1 cellular context compared by ENCODE assay signal in the genomic region with DNA sequence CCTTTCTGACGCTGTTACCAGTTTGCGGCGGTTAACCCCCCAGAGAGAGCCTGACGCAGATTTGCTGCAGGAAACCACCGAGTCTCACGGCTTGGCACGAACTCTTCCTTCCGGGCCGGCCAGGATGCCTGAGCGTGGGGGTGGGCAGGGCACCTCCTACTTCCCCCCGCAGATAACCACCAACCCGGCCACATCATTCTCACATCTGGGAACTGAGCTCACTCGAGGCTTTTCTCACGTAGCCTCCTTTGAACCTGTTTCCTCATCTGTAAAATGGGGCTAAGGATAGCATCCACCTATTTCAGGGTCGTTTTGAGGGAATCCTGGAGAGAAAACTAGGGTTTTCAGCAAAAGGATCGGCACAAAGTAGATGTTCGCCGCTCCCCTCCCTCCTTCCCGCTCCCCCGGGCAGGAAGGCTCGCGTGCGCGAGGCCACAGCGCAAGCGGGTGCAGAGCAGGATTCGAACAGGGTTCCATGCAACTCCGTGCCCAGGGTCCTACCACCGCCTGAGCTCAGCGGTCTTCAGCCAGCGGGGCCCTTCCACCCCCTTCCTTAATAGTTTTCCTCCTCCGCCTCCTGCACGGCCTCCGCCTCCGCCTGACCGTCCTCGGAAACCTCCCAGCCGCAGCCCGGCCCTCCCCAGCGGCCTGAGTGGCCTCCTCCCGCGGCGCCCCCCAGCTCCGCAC.
TF ChIP-seq lines count a peak whose summit lies in the region.

No MANE protein-coding gene starts in this region.

TF ChIP-seq in H1, 55 proteins besides CTCF, POLR2A, EP300 and RAD21:
- TF ChIP-seq SP1 (IDR thresholded peaks at IDR 0.05; ENCODE audit: low read depth, low read length) = no peak
- TF ChIP-seq ATF3 (IDR thresholded peaks at IDR 0.05; ENCODE audit: insufficient read depth, low read depth, low read length) = no peak
- TF ChIP-seq EZH2 (IDR thresholded peaks at IDR 0.05; ENCODE audit: low read depth, low read length, severe bottlenecking) = no peak
- TF ChIP-seq HDAC2 (IDR thresholded peaks at IDR 0.05; ENCODE audit: borderline replicate concordance in 1 of 2, low read depth in 2 of 2, low read length in 2 of 2) = peak in 1 of 2 experiments; percentile 30; a peak in 1 of 4 replicates
- peak; percentile 46; the same call in 1 of the 2 replicates for TF ChIP-seq PHF8 (conservative IDR thresholded peaks at IDR 0.05; ENCODE audit: low read depth, low read length)
- TF ChIP-seq TCF12 (IDR thresholded peaks at IDR 0.05; ENCODE audit: low read depth, low read length) = no peak
- TF ChIP-seq BACH1 (IDR thresholded peaks at IDR 0.05; ENCODE audit: low read length) = no peak
- TF ChIP-seq E2F6 (IDR thresholded peaks at IDR 0.05) = peak; percentile 24; the same call in 1 of the 2 replicates
- TF ChIP-seq SP4 (IDR thresholded peaks at IDR 0.05; ENCODE audit: low read length) = no peak
- TF ChIP-seq POLR2AphosphoS5 (IDR thresholded peaks at IDR 0.05; ENCODE audit: low read depth, low read length) = 0 out of 2 replicates have a peak, but pooled peaks have one; percentile 12
- TF ChIP-seq KDM1A (IDR thresholded peaks at IDR 0.05; ENCODE audit: borderline replicate concordance, low read length) = peak; percentile 96
- TF ChIP-seq ASH2L (IDR thresholded peaks at IDR 0.05; ENCODE audit: low read length) = peak; percentile 89
